Comparison of ENCODE assay signal across 24 cellular contexts in genomic region chr7:11491811-11492210, GRCh38.
DNase-seq lines count a peak whose midpoint lies in the region; ATAC-seq and TF ChIP-seq lines count a peak whose summit lies in the region.
"Had no signal": no experiment of that assay in that cellular context is flagged by ENCODE, and none has a peak within 500 bp of the region (broad histone marks: within the 10 kb centered on the region; RNA-seq: fewer than 3 reads in every experiment).

No MANE protein-coding gene starts in this region.

- peak overlapping the region; percentile 23 for H3K27ac Mint-ChIP-seq in endodermal cell
- H3K27ac Mint-ChIP-seq: CD4-positive, alpha-beta memory T cell had no signal

- intact Hi-C loops in gastrocnemius medialis (cut with DNase I; ENCODE audit: low total_unique reads): no loop called here

- H3K36me3 Mint-ChIP-seq in endodermal cell (ENCODE audit: low read depth): no peaks in the 10 kb centered on the region
- H3K36me3 Mint-ChIP-seq: CD4-positive, alpha-beta memory T cell had no signal

- no peak for TF ChIP-seq POLR2A in gastrocnemius medialis (IDR thresholded peaks at IDR 0.05)

- WGBS in endodermal cell (ENCODE audit: insufficient coverage in 1 of 2, insufficient read length in 1 of 2), 2 experiments: 55 to 86% methylated on average over 2 to 4 of the region's 4 CpGs

- H3K9ac ChIP-seq in endodermal cell (ENCODE audit: extremely low read depth, low read length, poor library complexity, severe bottlenecking): no peak overlapping the region
- H3K9ac ChIP-seq: BLaER1 had no signal

- no peak overlapping the region for H3K4me3 ChIP-seq in endodermal cell (ENCODE audit: low read length)
- H3K4me3 ChIP-seq in gastrocnemius medialis: no peak overlapping the region
- H3K4me3 ChIP-seq: BLaER1, MG63 had no signal

- in situ Hi-C loops in gastrocnemius medialis (cut with MboI; ENCODE audit: low sequenced_read_pairs in 4 of 4): no loop called here

- H3K27ac ChIP-seq in endodermal cell (ENCODE audit: low read depth, low read length) (no peak overlapping the region), gastrocnemius medialis (no peak overlapping the region)
- H3K27ac ChIP-seq: BLaER1 had no signal

- H3K27me3 ChIP-seq in endodermal cell (ENCODE audit: control insufficient read depth, insufficient read depth, low read length, poor library complexity, severe bottlenecking) (no peaks in the 10 kb centered on the region), gastrocnemius medialis (no peaks in the 10 kb centered on the region)
- H3K27me3 ChIP-seq: BLaER1, MG63 had no signal

- H3K9me3 ChIP-seq in endodermal cell (ENCODE audit: control insufficient read depth, low read length): peaks cover 19% of the 10 kb centered on the region
- no peaks in the 10 kb centered on the region for H3K9me3 ChIP-seq in gastrocnemius medialis
- H3K9me3 ChIP-seq: MG63 had no signal

- peak; percentile 2 for DNase-seq in NCI-H2227 (lab: John Stamatoyannopoulos, UW; ENCODE audit: unreplicated experiment)
- DNase-seq in NCI-H2227 treated with DMSO at 0.1 percent for 48 hours (lab: John Stamatoyannopoulos, UW): no peak
- peak; percentile 16 for DNase-seq in NCI-H69 (lab: John Stamatoyannopoulos, UW)
- DNase-seq in endodermal cell: peak; percentile 63
- no peak for DNase-seq in gastrocnemius medialis
- DNase-seq in DMS153 treated with DMSO at 0.1 percent for 48 hours (lab: John Stamatoyannopoulos, UW; ENCODE audit: unreplicated experiment): no peak
- DNase-seq in HT-29 (ENCODE audit: low spot score): no peak
- DNase-seq: 8988T; ACHN; CD4-positive, alpha-beta memory T cell; COR-L47; GOT3; IMR-90; KG1; MG63; NCI-H1048; NCI-H1694; NCI-H2029 treated with DMSO at 0.1 percent for 48 hours; NCI-H226; NCI-H524 treated with DMSO at 0.1 percent for 48 hours; NK-92 treated with Interleukin-12 subunit alpha and Interleukin-12 subunit beta, amount 100 ng/mL, for 24 hours; RPMI8226; SHP77 had no signal

- H3K4me3 Mint-ChIP-seq in endodermal cell: peak overlapping the region; percentile 0
- H3K4me3 Mint-ChIP-seq: CD4-positive, alpha-beta memory T cell had no signal

- H3K4me1 ChIP-seq in endodermal cell (ENCODE audit: control insufficient read depth, insufficient read depth, low read length) (peaks cover 7% of the 10 kb centered on the region), gastrocnemius medialis (no peaks in the 10 kb centered on the region)

- peaks cover 32% of the 10 kb centered on the region for H3K4me1 Mint-ChIP-seq in endodermal cell
- H3K4me1 Mint-ChIP-seq: CD4-positive, alpha-beta memory T cell had no signal

- TF ChIP-seq CTCF in endodermal cell (conservative IDR thresholded peaks at IDR 0.05) (no peak), gastrocnemius medialis (IDR thresholded peaks at IDR 0.05 in 4 of 5, conservative IDR thresholded peaks at IDR 0.05 in 1 of 5) (no peak)

- H3K27me3 Mint-ChIP-seq in endodermal cell (ENCODE audit: insufficient read depth): no peaks in the 10 kb centered on the region
- H3K27me3 Mint-ChIP-seq: CD4-positive, alpha-beta memory T cell had no signal

- no peak for ATAC-seq in gastrocnemius medialis

- H3K9me3 Mint-ChIP-seq in endodermal cell: peaks cover 11% of the 10 kb centered on the region

- H3K36me3 ChIP-seq in endodermal cell (ENCODE audit: control insufficient read depth, insufficient read depth, low read length): no peaks in the 10 kb centered on the region
- H3K36me3 ChIP-seq in gastrocnemius medialis: no peaks in the 10 kb centered on the region
- H3K36me3 ChIP-seq: BLaER1, MG63 had no signal

Comparison
In these comparisons a context has a peak if more than half of its experiments do, and no peak if none do; other contexts are left out.
1. DNase-seq: peak in NCI-H2227 (single experiment), NCI-H69 (single experiment) and endodermal cell (single experiment); none in NCI-H2227 treated with DMSO at 0.1 percent for 48 hours (single experiment), gastrocnemius medialis (0 of 2), DMS153 treated with DMSO at 0.1 percent for 48 hours (single experiment) and HT-29 (single experiment).